Comparison of ENCODE assay signal across 9 cellular contexts in the genomic region with DNA sequence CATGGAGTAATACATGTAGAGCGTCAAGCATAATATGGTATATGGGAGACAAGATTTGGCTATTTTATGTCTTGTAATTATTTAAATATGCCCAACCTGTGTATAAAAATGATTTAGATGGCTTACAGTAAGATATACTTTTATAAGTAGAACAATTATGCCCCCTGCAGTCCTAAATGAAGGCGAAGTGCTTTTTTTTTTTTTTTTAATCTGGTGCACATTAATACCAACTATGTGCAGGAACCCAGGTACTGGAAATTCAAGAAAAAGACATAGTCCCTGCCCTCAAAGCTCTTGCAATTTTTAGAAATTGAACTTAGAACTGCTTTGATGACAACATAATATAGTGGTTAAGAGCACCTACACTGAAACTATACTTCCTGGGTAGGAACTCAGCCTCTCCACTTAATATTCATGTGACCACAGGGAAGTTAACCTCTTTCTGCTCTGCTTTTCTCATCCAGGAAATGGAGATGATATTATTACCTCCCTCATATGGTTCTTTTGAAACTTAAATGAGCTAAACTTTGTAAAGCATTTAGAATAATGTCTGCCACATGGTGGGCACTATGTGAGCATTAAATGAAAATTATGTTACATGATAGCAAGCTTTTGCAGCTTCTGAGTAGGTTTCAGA. TPM values are rescaled to one million over a fixed set of nuclear protein-coding genes. Genes with fewer than 3 reads are reported as not detected.
DNase-seq lines count a peak whose midpoint lies in the region; ATAC-seq and TF ChIP-seq lines count a peak whose summit lies in the region.
"Had no signal": no experiment of that assay in that cellular context is flagged by ENCODE, and none has a peak within 500 bp of the region (broad histone marks: within the 10 kb centered on the region; RNA-seq: fewer than 3 reads in every experiment).

No MANE protein-coding gene starts in this region.

- H3K4me3 Mint-ChIP-seq in effector memory CD8-positive, alpha-beta T cell: no peak overlapping the region
- H3K4me3 Mint-ChIP-seq in Calu3 (ENCODE audit: low read depth, unreplicated experiment): no peak overlapping the region
- H3K4me3 Mint-ChIP-seq: CD8-positive, alpha-beta memory T cell had no signal

- no peaks in the 10 kb centered on the region for H3K27me3 ChIP-seq in psoas muscle (ENCODE audit: insufficient read depth in 3 of 3, low read length in 2 of 3)

- H3K4me1 Mint-ChIP-seq in effector memory CD8-positive, alpha-beta T cell (ENCODE audit: low read depth in 2 of 2): peaks cover 11 to 23% of the 10 kb centered on the region in 2 donors
- H3K4me1 Mint-ChIP-seq in Calu3 (ENCODE audit: low read depth, unreplicated experiment): no peaks in the 10 kb centered on the region

- peak; percentile 24 to 70 (median 28) for DNase-seq in NCI-H1417 (lab: John Stamatoyannopoulos, UW)
- DNase-seq in NCI-H1417 treated with DMSO at 0.1 percent for 48 hours (lab: John Stamatoyannopoulos, UW): no peak
- DNase-seq in NCI-H460 (ENCODE audit: extremely low read depth, low read depth): peak; percentile 12
- peak; percentile 3 to 11 (median 4) for DNase-seq in effector memory CD8-positive, alpha-beta T cell
- DNase-seq in psoas muscle: no peak
- DNase-seq in Calu3: no peak
- DNase-seq in activated T-cell treated with anti-CD3 and anti-CD28 coated beads, Interleukin-2, amount 50 U/mL, for 1 hour: no peak
- no peak for DNase-seq in cortex of kidney (lab: John Stamatoyannopoulos, UW)

- TF ChIP-seq CTCF in psoas muscle (IDR thresholded peaks at IDR 0.05) (peak; percentile 42), Calu3 (IDR thresholded peaks at IDR 0.05; ENCODE audit: unreplicated experiment) (no peak)

- peaks cover 23% of the 10 kb centered on the region for H3K4me1 ChIP-seq in psoas muscle

- H3K36me3 Mint-ChIP-seq in effector memory CD8-positive, alpha-beta T cell (ENCODE audit: insufficient read depth): no peaks in the 10 kb centered on the region
- no peaks in the 10 kb centered on the region for H3K36me3 Mint-ChIP-seq in Calu3 (ENCODE audit: insufficient read depth, unreplicated experiment)

- 82 to 90% (median 87%) methylated on average over 2 of the region's 2 CpGs for WGBS in psoas muscle, 3 donors

- no peak overlapping the region for H3K27ac ChIP-seq in psoas muscle

- ATAC-seq in effector memory CD8-positive, alpha-beta T cell (replicated peaks): peak; percentile 56
- peak in 2 of 4 donors; percentile 42 to 79 for ATAC-seq in psoas muscle

- CTCF ChIA-PET in Calu3 (lab: Charles Lee): interaction anchor here (0.5 to 2.1 kb wide), 7 partner anchors 8 to 981 kb away, joined by 3 to 10 read pairs (median 3); no protein-coding TSS in a partner anchor

- H3K27me3 Mint-ChIP-seq in effector memory CD8-positive, alpha-beta T cell: no peaks in the 10 kb centered on the region
- H3K27me3 Mint-ChIP-seq in Calu3 (ENCODE audit: unreplicated experiment): no peaks in the 10 kb centered on the region
- H3K27me3 Mint-ChIP-seq: CD8-positive, alpha-beta memory T cell had no signal

- H3K9me3 ChIP-seq in psoas muscle: no peaks in the 10 kb centered on the region

- no TSS peak for BruUV-seq in Calu3 (replicated peaks; lab: Mats Ljungman, UMichigan)

- H3K4me3 ChIP-seq in psoas muscle: no peak overlapping the region

- no peaks in the 10 kb centered on the region for H3K36me3 ChIP-seq in psoas muscle (ENCODE audit: insufficient read depth in 1 of 2, low read depth in 1 of 2)

- intact Hi-C loops in psoas muscle (cut with DNase I): loop anchor here (2.0 to 5.0 kb wide), 5 partner anchors 39 to 515 kb away; a partner anchor contains a TSS
- intact Hi-C loops in Calu3 (cut with micrococcal nuclease; ENCODE audit: unreplicated experiment): loop anchor here (1.0 kb wide), 2 partner anchors 40 to 231 kb away; no protein-coding TSS in a partner anchor

- H3K27ac Mint-ChIP-seq in effector memory CD8-positive, alpha-beta T cell: no peak overlapping the region
- H3K27ac Mint-ChIP-seq in Calu3 (ENCODE audit: unreplicated experiment): no peak overlapping the region

- no peaks in the 10 kb centered on the region for H3K9me3 Mint-ChIP-seq in effector memory CD8-positive, alpha-beta T cell
- no peaks in the 10 kb centered on the region for H3K9me3 Mint-ChIP-seq in Calu3 (ENCODE audit: low read depth, unreplicated experiment)
- H3K9me3 Mint-ChIP-seq: CD8-positive, alpha-beta memory T cell had no signal

RNA-seq across cellular contexts. Expression of a gene that starts 38.1 kb away (rescaled TPM):
- 33.7 and 39.4 TPM in 2 replicates for total RNA-seq in NCI-H460 (2014; rRNA removed; shearing (Covaris generic))
- polyA plus RNA-seq in NCI-H460 (2014; cell fraction: nucleus; rRNA removed): 23.0 and 24.9 TPM in 2 replicates
- total RNA-seq in psoas muscle: 10 to 100 TPM; 12.2 to 15.6 (median 13.0) TPM
- 10 to 100 TPM; 12.0 to 26.8 (median 13.1) TPM for polyA plus RNA-seq in psoas muscle
- total RNA-seq in Calu3 (2022): 42.2 and 47.1 TPM in 2 replicates

Comparison
In these comparisons a context has a peak if more than half of its experiments do, and no peak if none do; other contexts are left out.
1. DNase-seq: peak in NCI-H1417 (3 of 3), NCI-H460 (single experiment) and effector memory CD8-positive, alpha-beta T cell (3 of 3); none in NCI-H1417 treated with DMSO at 0.1 percent for 48 hours (single experiment), psoas muscle (0 of 2), Calu3 (single experiment), activated T-cell treated with anti-CD3 and anti-CD28 coated beads, Interleukin-2, amount 50 U/mL, for 1 hour (single experiment) and cortex of kidney (single experiment).